8 cellular contexts compared by ENCODE assay signal in genomic region chr2:202278944-202279343, GRCh38. TPM values are rescaled to one million over a fixed set of nuclear protein-coding genes. Genes with fewer than 3 reads are reported as not detected.
DNase-seq lines count a peak whose midpoint lies in the region; ATAC-seq and TF ChIP-seq lines count a peak whose summit lies in the region.

No MANE protein-coding gene starts in this region.

- peaks cover under 1% of the 10 kb centered on the region for H3K36me3 ChIP-seq in mucosa of descending colon (ENCODE audit: low read depth)

- TF ChIP-seq CTCF in dorsolateral prefrontal cortex (IDR thresholded peaks at IDR 0.05 in 54 of 56, conservative IDR thresholded peaks at IDR 0.05 in 2 of 56; ENCODE audit: low read depth in 1 of 56, partially characterized antibody in 56 of 56) (peak in 55 of 56 donors; percentile 35 to 71 (median 56)), mucosa of descending colon (IDR thresholded peaks at IDR 0.05) (no peak)

- DNase-seq in A172 (ENCODE audit: low spot score) (peak; percentile 76), ELR (ENCODE audit: low read depth) (peak; percentile 74), NCI-H748 treated with DMSO at 0.1 percent for 48 hours (lab: John Stamatoyannopoulos, UW) (peak; percentile 7), dorsolateral prefrontal cortex (no peak), mucosa of descending colon (no peak)

- intact Hi-C loops in dorsolateral prefrontal cortex (cut with DNase I) (no loop called here), mucosa of descending colon (cut with DNase I, micrococcal nuclease) (no loop called here)

- no peaks in the 10 kb centered on the region for H3K27me3 ChIP-seq in dorsolateral prefrontal cortex

- peak overlapping the region in 9 of 59 donors; percentile 4 to 50 (median 17) for H3K27ac ChIP-seq in dorsolateral prefrontal cortex

- H3K4me1 ChIP-seq in mucosa of descending colon (ENCODE audit: low read depth), result no peaks in the 10 kb centered on the region

- no peak overlapping the region for H3K4me3 ChIP-seq in dorsolateral prefrontal cortex
- H3K4me3 ChIP-seq in mucosa of descending colon, result no peak overlapping the region

- ATAC-seq in mucosa of descending colon, result peak; percentile 67
- no peak for ATAC-seq in GM18511 (IDR thresholded peaks at IDR 0.05; ENCODE audit: unreplicated experiment)
- ATAC-seq in HG03378 (IDR thresholded peaks at IDR 0.05; ENCODE audit: unreplicated experiment), result no peak
- ATAC-seq in HG02610 (IDR thresholded peaks at IDR 0.05; ENCODE audit: unreplicated experiment), result no peak

- no peaks in the 10 kb centered on the region for H3K9me3 ChIP-seq in mucosa of descending colon

RNA-seq across cellular contexts. Expression of gene NOP58, which starts 13.4 kb away (rescaled TPM):
- total RNA-seq in A172 (2014; rRNA removed; shearing (Covaris generic)), result 111 and 186 TPM in 2 replicates
- total RNA-seq in dorsolateral prefrontal cortex, result 10 to 100 TPM; 25.6 to 69.7 (median 45.3) TPM
- total RNA-seq in mucosa of descending colon, result 10 to 100 TPM; 34.3 to 43.2 (median 38.5) TPM

RNA-seq across cellular contexts. Expression of gene SUMO1, which starts 40.5 kb away (rescaled TPM):
- total RNA-seq in A172 (2014; rRNA removed; shearing (Covaris generic)), result 361 and 387 TPM in 2 replicates
- total RNA-seq in dorsolateral prefrontal cortex (100 to 1,000 TPM in 65 of 120 experiments, 10 to 100 TPM in 55; 58.1 to 144 (median 102) TPM), mucosa of descending colon (10 to 100 TPM; 75.5 to 81.4 (median 77.6) TPM)

Comparison
In these comparisons a context has a peak if more than half of its experiments do, and no peak if none do; other contexts are left out.
1. DNase-seq: peak in A172 (single experiment), ELR (single experiment) and NCI-H748 treated with DMSO at 0.1 percent for 48 hours (single experiment); none in dorsolateral prefrontal cortex (0 of 10) and mucosa of descending colon (0 of 3).